ENCODE assay signal across 29 cellular contexts in genomic region chr13:112636401-112636975, GRCh38.
"Had no signal": no experiment of that assay in that cellular context is flagged by ENCODE, and none has a peak within 500 bp of the region (broad histone marks: within the 10 kb centered on the region; RNA-seq: fewer than 3 reads in every experiment).

No MANE protein-coding gene starts in this region.

- H3K36me3 Mint-ChIP-seq: activated CD4-positive, alpha-beta memory T cell treated with anti-CD3 and anti-CD28 coated beads for 36 hours; activated naive CD8-positive, alpha-beta T cell treated with anti-CD3 and anti-CD28 coated beads, Interleukin-2, amount 10 ng/mL, durations not matched to agents 7 days and 5 days; T-cell had no signal

- H3K4me3 Mint-ChIP-seq: activated CD4-positive, alpha-beta memory T cell treated with anti-CD3 and anti-CD28 coated beads for 36 hours; activated CD4-positive, alpha-beta T cell treated with anti-CD3 and anti-CD28 coated beads, Interleukin-2, amount 10 ng/mL, durations not matched to agents 7 days and 5 days; activated naive CD8-positive, alpha-beta T cell treated with anti-CD3 and anti-CD28 coated beads, Interleukin-2, amount 10 ng/mL, durations not matched to agents 7 days and 5 days; activated T-helper 17 cell treated with anti-CD3 and anti-CD28 coated beads, Interleukin-2, amount 50 U/mL, for 72 hours; T-cell had no signal

- FAIRE-seq: TTC549 had no signal

- H3K4me1 Mint-ChIP-seq: activated naive CD8-positive, alpha-beta T cell treated with anti-CD3 and anti-CD28 coated beads, Interleukin-2, amount 10 ng/mL, durations not matched to agents 7 days and 5 days; activated T-helper 17 cell treated with anti-CD3 and anti-CD28 coated beads, Interleukin-2, amount 50 U/mL, for 72 hours had no signal

- H3K4me3 ChIP-seq: adrenal gland, SK-N-MC had no signal

- H3K9me3 ChIP-seq: adrenal gland had no signal

- H3K27ac ChIP-seq: adrenal gland, SK-N-MC had no signal

- H3K27ac Mint-ChIP-seq: activated CD4-positive, alpha-beta memory T cell treated with anti-CD3 and anti-CD28 coated beads for 36 hours; activated CD4-positive, alpha-beta T cell treated with anti-CD3 and anti-CD28 coated beads, Interleukin-2, amount 10 ng/mL, durations not matched to agents 7 days and 5 days; activated naive CD8-positive, alpha-beta T cell treated with anti-CD3 and anti-CD28 coated beads, Interleukin-2, amount 10 ng/mL, durations not matched to agents 7 days and 5 days; activated T-helper 17 cell treated with anti-CD3 and anti-CD28 coated beads, Interleukin-2, amount 50 U/mL, for 72 hours; T-cell had no signal

- DNase-seq: activated CD4-positive, alpha-beta memory T cell treated with anti-CD3 and anti-CD28 coated beads for 36 hours; activated CD4-positive, alpha-beta T cell treated with anti-CD3 and anti-CD28 coated beads, Interleukin-2, amount 10 ng/mL, durations not matched to agents 7 days and 5 days; activated CD4-positive, CD25-positive, alpha-beta regulatory T cell; activated naive CD4-positive, alpha-beta T cell treated with anti-CD3 and anti-CD28 coated beads, Interleukin-2, amount 50 U/mL, for 16 hours; activated naive CD8-positive, alpha-beta T cell treated with anti-CD3 and anti-CD28 coated beads, Interleukin-2, amount 10 ng/mL, durations not matched to agents 7 days and 5 days; activated T-cell treated with anti-CD3 and anti-CD28 coated beads for 4 hours; activated T-cell treated with anti-CD3 and anti-CD28 coated beads, Interleukin-2, amount 50 U/mL, for 48 hours; adrenal gland; anterior cingulate cortex; caudate nucleus; Kasumi-1; KBM-7; NCI-H1048; NCI-H1930; NCI-H2107; NCI-H2171 treated with DMSO at 0.1 percent for 48 hours; NCI-H226; NCI-H526 treated with DMSO at 0.1 percent for 48 hours; NK-92 treated with Interleukin-12 subunit alpha and Interleukin-12 subunit beta, amount 100 ng/mL, for 24 hours; OCI-M1; RPMI8226; T-cell; T-helper 2 cell; T1000 had no signal

- H3K9me3 Mint-ChIP-seq: activated CD4-positive, alpha-beta memory T cell treated with anti-CD3 and anti-CD28 coated beads for 36 hours; activated CD4-positive, alpha-beta T cell treated with anti-CD3 and anti-CD28 coated beads, Interleukin-2, amount 10 ng/mL, durations not matched to agents 7 days and 5 days; activated naive CD8-positive, alpha-beta T cell treated with anti-CD3 and anti-CD28 coated beads, Interleukin-2, amount 10 ng/mL, durations not matched to agents 7 days and 5 days; activated T-helper 17 cell treated with anti-CD3 and anti-CD28 coated beads, Interleukin-2, amount 50 U/mL, for 72 hours; T-cell had no signal

- H3K36me3 ChIP-seq: adrenal gland had no signal

- ATAC-seq: activated T-helper 17 cell treated with anti-CD3 and anti-CD28 coated beads, Interleukin-2, amount 50 U/mL, for 72 hours; Panc1; Right ventricle myocardium inferior; T-cell had no signal

- H3K4me1 ChIP-seq: adrenal gland had no signal
